Comparison of ENCODE assay signal across 9 cellular contexts in the genomic region with DNA sequence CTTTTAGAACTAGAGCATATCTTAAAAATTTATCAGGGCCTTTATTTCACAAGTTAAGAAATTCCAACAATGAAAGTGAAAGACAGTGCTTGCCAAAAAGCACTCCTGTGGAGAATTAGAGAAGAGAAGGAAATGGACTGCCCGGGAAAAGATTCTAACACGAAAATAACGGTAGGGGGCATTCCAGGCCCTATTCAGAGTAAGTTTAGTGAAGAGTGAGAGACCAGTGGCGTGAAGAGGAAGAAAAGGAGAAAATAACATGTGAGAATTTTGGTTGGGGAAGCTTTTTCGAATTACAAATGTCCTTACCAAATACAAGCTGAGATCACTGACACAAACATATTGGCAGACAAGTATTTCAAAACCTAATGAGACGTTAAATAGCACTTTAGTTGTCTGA. TPM values are rescaled to one million over a fixed set of nuclear protein-coding genes. Genes with fewer than 3 reads are reported as not detected.
DNase-seq lines count a peak whose midpoint lies in the region; ATAC-seq and TF ChIP-seq lines count a peak whose summit lies in the region.
"Had no signal": no experiment of that assay in that cellular context is flagged by ENCODE, and none has a peak within 500 bp of the region (broad histone marks: within the 10 kb centered on the region; RNA-seq: fewer than 3 reads in every experiment).

No MANE protein-coding gene starts in this region.

- H3K9me3 Mint-ChIP-seq in activated naive CD4-positive, alpha-beta T cell treated with anti-CD3 and anti-CD28 coated beads, Interleukin-2, amount 50 U/mL, for 24 hours: no peaks in the 10 kb centered on the region
- no peaks in the 10 kb centered on the region for H3K9me3 Mint-ChIP-seq in activated naive CD4-positive, alpha-beta T cell treated with anti-CD3 and anti-CD28 coated beads for 36 hours
- H3K9me3 Mint-ChIP-seq in type B pancreatic cell: no peaks in the 10 kb centered on the region
- no peaks in the 10 kb centered on the region for H3K9me3 Mint-ChIP-seq in effector memory CD8-positive, alpha-beta T cell

- no peak for DNase-seq in activated naive CD4-positive, alpha-beta T cell treated with anti-CD3 and anti-CD28 coated beads for 36 hours
- DNase-seq in amniotic stem cell (lab: John Stamatoyannopoulos, UW) (peak; percentile 7), iPS-NIHi7 (ENCODE audit: extremely low spot score) (peak; percentile 69), type B pancreatic cell (ENCODE audit: extremely low spot score, unreplicated experiment) (no peak), nucleus accumbens (lab: John Stamatoyannopoulos, UW) (no peak), NCI-H146 treated with DMSO at 0.1 percent for 48 hours (lab: John Stamatoyannopoulos, UW; ENCODE audit: unreplicated experiment) (no peak)
- no peak for DNase-seq in effector memory CD8-positive, alpha-beta T cell
- DNase-seq: DMS79 treated with DMSO at 0.1 percent for 48 hours had no signal

- no peak for ATAC-seq in effector memory CD8-positive, alpha-beta T cell (replicated peaks)

- H3K36me3 Mint-ChIP-seq in activated naive CD4-positive, alpha-beta T cell treated with anti-CD3 and anti-CD28 coated beads, Interleukin-2, amount 50 U/mL, for 24 hours: peaks cover 5% of the 10 kb centered on the region
- H3K36me3 Mint-ChIP-seq in activated naive CD4-positive, alpha-beta T cell treated with anti-CD3 and anti-CD28 coated beads for 36 hours (ENCODE audit: low read depth): peaks cover 7% of the 10 kb centered on the region
- H3K36me3 Mint-ChIP-seq in type B pancreatic cell: peaks cover 3% of the 10 kb centered on the region
- peaks cover 44% of the 10 kb centered on the region for H3K36me3 Mint-ChIP-seq in effector memory CD8-positive, alpha-beta T cell (ENCODE audit: insufficient read depth)

- intact Hi-C loops in activated naive CD4-positive, alpha-beta T cell treated with anti-CD3 and anti-CD28 coated beads for 36 hours (cut with micrococcal nuclease): no loop called here

- no peak overlapping the region for H3K4me3 Mint-ChIP-seq in activated naive CD4-positive, alpha-beta T cell treated with anti-CD3 and anti-CD28 coated beads, Interleukin-2, amount 50 U/mL, for 24 hours
- H3K4me3 Mint-ChIP-seq in activated naive CD4-positive, alpha-beta T cell treated with anti-CD3 and anti-CD28 coated beads for 36 hours: no peak overlapping the region
- H3K4me3 Mint-ChIP-seq in type B pancreatic cell: no peak overlapping the region
- no peak overlapping the region for H3K4me3 Mint-ChIP-seq in effector memory CD8-positive, alpha-beta T cell

- TF ChIP-seq CTCF in type B pancreatic cell (conservative IDR thresholded peaks at IDR 0.05): peak; percentile 69

- CTCF ChIA-PET in activated naive CD4-positive, alpha-beta T cell treated with anti-CD3 and anti-CD28 coated beads for 36 hours (lab: Charles Lee): interaction anchor here (0.6 to 2.4 kb wide), 4 partner anchors 23 to 873 kb away, joined by 4 to 8 read pairs (median 4); no protein-coding TSS in a partner anchor

- H3K4me1 Mint-ChIP-seq in activated naive CD4-positive, alpha-beta T cell treated with anti-CD3 and anti-CD28 coated beads, Interleukin-2, amount 50 U/mL, for 24 hours: peaks cover 10% of the 10 kb centered on the region
- peaks cover 6% of the 10 kb centered on the region for H3K4me1 Mint-ChIP-seq in activated naive CD4-positive, alpha-beta T cell treated with anti-CD3 and anti-CD28 coated beads for 36 hours (ENCODE audit: low read depth)
- peaks cover 5% of the 10 kb centered on the region for H3K4me1 Mint-ChIP-seq in type B pancreatic cell (ENCODE audit: unreplicated experiment)
- peaks cover 1 to 13% of the 10 kb centered on the region in 2 donors for H3K4me1 Mint-ChIP-seq in effector memory CD8-positive, alpha-beta T cell (ENCODE audit: low read depth in 2 of 2)

- no peaks in the 10 kb centered on the region for H3K27me3 Mint-ChIP-seq in activated naive CD4-positive, alpha-beta T cell treated with anti-CD3 and anti-CD28 coated beads, Interleukin-2, amount 50 U/mL, for 24 hours
- H3K27me3 Mint-ChIP-seq in activated naive CD4-positive, alpha-beta T cell treated with anti-CD3 and anti-CD28 coated beads for 36 hours (ENCODE audit: low read depth): no peaks in the 10 kb centered on the region
- H3K27me3 Mint-ChIP-seq in type B pancreatic cell: no peaks in the 10 kb centered on the region
- no peaks in the 10 kb centered on the region for H3K27me3 Mint-ChIP-seq in effector memory CD8-positive, alpha-beta T cell

- peak overlapping the region; percentile 61 for H3K27ac Mint-ChIP-seq in activated naive CD4-positive, alpha-beta T cell treated with anti-CD3 and anti-CD28 coated beads, Interleukin-2, amount 50 U/mL, for 24 hours
- no peak overlapping the region for H3K27ac Mint-ChIP-seq in activated naive CD4-positive, alpha-beta T cell treated with anti-CD3 and anti-CD28 coated beads for 36 hours
- H3K27ac Mint-ChIP-seq in type B pancreatic cell: peak overlapping the region; percentile 3
- peak overlapping the region in 1 of 2 donors; percentile 9 for H3K27ac Mint-ChIP-seq in effector memory CD8-positive, alpha-beta T cell

RNA-seq across cellular contexts. Expression of a gene that starts 38.4 kb away (rescaled TPM):
- 100 to 1,000 TPM; 104 TPM for total RNA-seq in activated naive CD4-positive, alpha-beta T cell treated with anti-CD3 and anti-CD28 coated beads for 36 hours
- total RNA-seq in type B pancreatic cell (ENCODE audit: low replicate concordance): 74.9 and 83.5 TPM in 2 replicates

Comparison
In these comparisons a context has a peak if more than half of its experiments do, and no peak if none do; other contexts are left out.
1. DNase-seq: peak in amniotic stem cell (single experiment) and iPS-NIHi7 (single experiment); none in activated naive CD4-positive, alpha-beta T cell treated with anti-CD3 and anti-CD28 coated beads for 36 hours (single experiment), type B pancreatic cell (single experiment), nucleus accumbens (0 of 56), effector memory CD8-positive, alpha-beta T cell (0 of 3) and NCI-H146 treated with DMSO at 0.1 percent for 48 hours (single experiment).